8 cellular contexts compared by ENCODE assay signal in the genomic region with DNA sequence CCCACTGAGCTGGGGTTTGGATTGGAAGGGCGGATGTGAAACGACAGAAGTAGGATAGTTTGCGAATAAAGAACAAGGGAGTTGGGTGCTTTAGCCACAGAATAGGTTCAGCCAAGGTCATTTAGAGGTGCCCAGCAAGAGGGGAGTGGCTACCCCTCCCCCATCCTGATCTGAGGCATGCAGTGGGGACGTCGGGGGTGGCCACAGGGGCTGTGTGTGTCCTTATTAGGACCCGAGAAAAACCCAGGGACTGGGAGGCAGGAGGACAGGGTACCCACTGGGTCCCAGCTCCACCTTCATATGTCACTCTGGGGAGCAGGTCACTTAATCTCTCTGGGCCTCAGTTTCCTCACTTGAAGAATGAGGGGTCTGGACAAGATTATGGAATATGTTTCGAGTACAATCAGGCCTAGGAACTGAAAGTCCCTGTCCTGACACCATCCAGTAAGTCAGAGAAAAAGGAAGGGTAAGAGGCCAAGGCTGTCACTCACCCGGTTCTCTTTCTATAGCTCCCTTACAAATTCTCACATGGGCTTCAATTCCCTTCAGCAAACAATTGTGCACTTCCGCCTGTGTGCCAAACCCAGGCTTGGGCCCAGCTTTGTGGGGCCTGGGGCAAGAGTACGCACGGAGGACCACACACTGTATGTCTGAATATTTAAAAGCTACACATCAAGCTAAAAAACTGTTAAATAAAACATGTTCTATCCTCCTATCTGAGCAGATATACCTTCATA. TPM values are rescaled to one million over a fixed set of nuclear protein-coding genes. Genes with fewer than 3 reads are reported as not detected.
A peak's percentile ranks its signal among the peaks of the same experiment; 100 is the strongest.
DNase-seq lines count a peak whose midpoint lies in the region; ATAC-seq and TF ChIP-seq lines count a peak whose summit lies in the region.

No MANE protein-coding gene starts in this region.

- intact Hi-C loops in posterior vena cava (cut with DNase I) = no loop called here

- H3K4me3 ChIP-seq in GM08714 (ENCODE audit: low read length) = peak overlapping the region; percentile 17; the same call in 1 of the 2 replicates

- H3K27ac Mint-ChIP-seq in nephron = peak overlapping the region in 1 of 3 experiments; percentile 82

- no peaks in the 10 kb centered on the region for H3K36me3 Mint-ChIP-seq in nephron (ENCODE audit: low read depth)

- DNase-seq in posterior vena cava (ENCODE audit: low spot score) (no peak), kidney glomerular epithelial cell (lab: John Stamatoyannopoulos, UW) (no peak), amygdala (lab: John Stamatoyannopoulos, UW) (no peak), NCI-H187 (lab: John Stamatoyannopoulos, UW) (no peak)

- peak overlapping the region; percentile 23 for H3K27ac ChIP-seq in cingulate gyrus (ENCODE audit: low read depth, low read length)

- peaks cover 17% of the 10 kb centered on the region for H3K9me3 Mint-ChIP-seq in nephron

- no peak for TF ChIP-seq CTCF in nephron (IDR thresholded peaks at IDR 0.05; ENCODE audit: unreplicated experiment in 3 of 3)

- peak overlapping the region; percentile 65 to 71 (median 71) for H3K4me3 Mint-ChIP-seq in nephron

- peaks cover 12% of the 10 kb centered on the region for H3K4me1 Mint-ChIP-seq in nephron

- H3K27me3 Mint-ChIP-seq in nephron (ENCODE audit: low read depth) = no peaks in the 10 kb centered on the region

- peak; percentile 2 for ATAC-seq in HG03442 (IDR thresholded peaks at IDR 0.05; ENCODE audit: unreplicated experiment)

RNA-seq across cellular contexts. Expression of a gene that starts 4.2 kb away (rescaled TPM):
- total RNA-seq in posterior vena cava = not detected
